In the genomic region with DNA sequence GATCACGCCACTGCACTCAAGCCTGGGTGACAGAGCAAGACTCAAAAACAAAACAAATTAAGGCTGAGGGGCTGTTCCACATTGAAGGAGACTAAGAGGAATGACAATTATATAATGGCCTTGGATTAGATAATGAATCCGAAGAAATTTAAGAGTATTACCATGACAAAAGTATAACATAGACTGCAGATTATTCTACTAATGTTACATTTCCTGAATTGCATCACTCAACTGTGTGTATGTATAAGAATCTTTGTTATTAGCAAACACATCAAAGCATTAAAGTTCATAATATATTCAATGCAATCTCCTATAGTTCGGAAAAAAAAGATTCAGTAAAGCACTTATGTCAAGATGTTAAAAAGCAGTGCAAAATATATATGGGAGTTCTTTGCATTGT, we compare ENCODE assay signal across 26 cellular contexts.
"Had no signal": no experiment of that assay in that cellular context is flagged by ENCODE, and none has a peak within 500 bp of the region (broad histone marks: within the 10 kb centered on the region; RNA-seq: fewer than 3 reads in every experiment).

No MANE protein-coding gene starts in this region.

- H3K27ac ChIP-seq: gastrocnemius medialis, ovary, prostate gland, suprapubic skin, tibial artery had no signal

- H3K4me1 Mint-ChIP-seq: central memory CD8-positive, alpha-beta T cell had no signal

- ATAC-seq: activated CD4-positive, alpha-beta T cell treated with anti-CD3 and anti-CD28 coated beads for 36 hours; activated CD8-positive, alpha-beta T cell treated with anti-CD3 and anti-CD28 coated beads, Interleukin-2, amount 10 ng/mL, durations not matched to agents 7 days and 5 days; activated naive CD8-positive, alpha-beta T cell treated with anti-CD3 and anti-CD28 coated beads, Interleukin-2, amount 50 U/mL, for 24 hours; gastrocnemius medialis; left cardiac atrium; left ventricle myocardium superior; mucosa of descending colon; natural killer cell treated with Interleukin-12 subunit alpha and Interleukin-12 subunit beta and Interleukin-15 and Interleukin-18, amount 100 ng/mL, for 72 hours; T-cell; upper lobe of right lung had no signal

- H3K9me3 Mint-ChIP-seq: activated naive CD4-positive, alpha-beta T cell treated with anti-CD3 and anti-CD28 coated beads, Interleukin-2, amount 50 U/mL, for 24 hours; activated naive CD8-positive, alpha-beta T cell treated with anti-CD3 and anti-CD28 coated beads, Interleukin-2, amount 50 U/mL, for 24 hours; central memory CD8-positive, alpha-beta T cell; natural killer cell treated with Interleukin-12 subunit alpha and Interleukin-12 subunit beta and Interleukin-15 and Interleukin-18, amount 100 ng/mL, for 72 hours; T-cell had no signal

- H3K4me3 ChIP-seq: gastrocnemius medialis, mucosa of descending colon, ovary, prostate gland, suprapubic skin, tibial artery, upper lobe of right lung had no signal

- H3K9me3 ChIP-seq: gastrocnemius medialis, mucosa of descending colon, ovary, prostate gland, suprapubic skin, tibial artery, upper lobe of right lung had no signal

- DNase-seq: activated CD4-positive, alpha-beta T cell treated with anti-CD3 and anti-CD28 coated beads for 36 hours; activated CD4-positive, CD25-positive, alpha-beta regulatory T cell; activated CD8-positive, alpha-beta T cell treated with anti-CD3 and anti-CD28 coated beads, Interleukin-2, amount 10 ng/mL, durations not matched to agents 7 days and 5 days; activated naive CD8-positive, alpha-beta T cell treated with anti-CD3 and anti-CD28 coated beads, Interleukin-2, amount 50 U/mL, for 24 hours; activated T-cell treated with anti-CD3 and anti-CD28 coated beads for 4 hours; amygdala; dermis blood vessel endothelial cell; effector CD4-positive, alpha-beta T cell; gastrocnemius medialis; glutamatergic neuron; left cardiac atrium; left ventricle myocardium superior; mucosa of descending colon; ovary; retina; stimulated activated CD4-positive, alpha-beta T cell treated with anti-CD3 and anti-CD28 coated beads, Interleukin-15, amount 100 ng/mL, for 24 hours; stimulated activated CD4-positive, alpha-beta T cell treated with anti-CD3 and anti-CD28 coated beads, Interleukin-2, amount 100 ng/mL, for 24 hours; stimulated activated naive CD4-positive, alpha-beta T cell; T-cell; tibial artery; upper lobe of right lung had no signal

- H3K4me1 ChIP-seq: gastrocnemius medialis, prostate gland, suprapubic skin had no signal

- H3K4me3 Mint-ChIP-seq: activated CD4-positive, alpha-beta T cell treated with anti-CD3 and anti-CD28 coated beads for 36 hours; activated CD8-positive, alpha-beta T cell treated with anti-CD3 and anti-CD28 coated beads, Interleukin-2, amount 10 ng/mL, durations not matched to agents 7 days and 5 days; activated naive CD4-positive, alpha-beta T cell treated with anti-CD3 and anti-CD28 coated beads, Interleukin-2, amount 50 U/mL, for 24 hours; activated naive CD8-positive, alpha-beta T cell treated with anti-CD3 and anti-CD28 coated beads, Interleukin-2, amount 50 U/mL, for 24 hours; central memory CD8-positive, alpha-beta T cell; natural killer cell treated with Interleukin-12 subunit alpha and Interleukin-12 subunit beta and Interleukin-15 and Interleukin-18, amount 100 ng/mL, for 72 hours; T-cell had no signal

- H3K27ac Mint-ChIP-seq: activated CD4-positive, alpha-beta T cell treated with anti-CD3 and anti-CD28 coated beads for 36 hours; activated naive CD4-positive, alpha-beta T cell treated with anti-CD3 and anti-CD28 coated beads, Interleukin-2, amount 50 U/mL, for 24 hours; activated naive CD8-positive, alpha-beta T cell treated with anti-CD3 and anti-CD28 coated beads, Interleukin-2, amount 50 U/mL, for 24 hours; natural killer cell treated with Interleukin-12 subunit alpha and Interleukin-12 subunit beta and Interleukin-15 and Interleukin-18, amount 100 ng/mL, for 72 hours; T-cell had no signal

- H3K36me3 Mint-ChIP-seq: activated naive CD4-positive, alpha-beta T cell treated with anti-CD3 and anti-CD28 coated beads, Interleukin-2, amount 50 U/mL, for 24 hours; natural killer cell treated with Interleukin-12 subunit alpha and Interleukin-12 subunit beta and Interleukin-15 and Interleukin-18, amount 100 ng/mL, for 72 hours had no signal

- H3K36me3 ChIP-seq: ovary, prostate gland, suprapubic skin, upper lobe of right lung had no signal

- H3K27me3 Mint-ChIP-seq: activated CD4-positive, alpha-beta T cell treated with anti-CD3 and anti-CD28 coated beads for 36 hours; activated naive CD4-positive, alpha-beta T cell treated with anti-CD3 and anti-CD28 coated beads, Interleukin-2, amount 50 U/mL, for 24 hours; activated naive CD8-positive, alpha-beta T cell treated with anti-CD3 and anti-CD28 coated beads, Interleukin-2, amount 50 U/mL, for 24 hours; central memory CD8-positive, alpha-beta T cell; natural killer cell treated with Interleukin-12 subunit alpha and Interleukin-12 subunit beta and Interleukin-15 and Interleukin-18, amount 100 ng/mL, for 72 hours; T-cell had no signal

- H3K27me3 ChIP-seq: gastrocnemius medialis, ovary, suprapubic skin, tibial artery, upper lobe of right lung had no signal
